23 cellular contexts compared by ENCODE assay signal in genomic region chr13:61536443-61536842, GRCh38.
"Had no signal": no experiment of that assay in that cellular context is flagged by ENCODE, and none has a peak within 500 bp of the region (broad histone marks: within the 10 kb centered on the region; RNA-seq: fewer than 3 reads in every experiment).

No MANE protein-coding gene starts in this region.

- H3K4me3 ChIP-seq: SJCRH30 had no signal

- H3K4me1 ChIP-seq: SJCRH30 had no signal

- H3K36me3 ChIP-seq: SJCRH30 had no signal

- H3K27me3 ChIP-seq: SJCRH30 had no signal

- H3K27ac ChIP-seq: RWPE1, SJCRH30 had no signal

- H3K9me3 ChIP-seq: SJCRH30 had no signal

- ATAC-seq: Panc1, PC-3, Right ventricle myocardium inferior, SK-N-SH treated with all-trans-retinoic acid at 6 μM for 48 hours had no signal

- DNase-seq: KBM-7, MV-4-11, NCI-H1048, NCI-H1105, NCI-H1417, NCI-H1436 treated with DMSO at 0.1 percent for 48 hours, NCI-H1694, NCI-H187 treated with DMSO at 0.1 percent for 48 hours, NCI-H2029 treated with DMSO at 0.1 percent for 48 hours, NCI-H2171, NCI-H226, NCI-H446, NCI-H510A, NCI-H524 treated with DMSO at 0.1 percent for 48 hours, NCI-H69, NCI-H774, PC-3, SHP77 treated with DMSO at 0.1 percent for 48 hours, SJCRH30 had no signal
